8 cellular contexts compared by ENCODE assay signal in genomic region chr11:65640483-65641207, GRCh38. TPM values are rescaled to one million over a fixed set of nuclear protein-coding genes. Genes with fewer than 3 reads are reported as not detected.
DNase-seq lines count a peak whose midpoint lies in the region; ATAC-seq and TF ChIP-seq lines count a peak whose summit lies in the region.
"Had no signal": no experiment of that assay in that cellular context is flagged by ENCODE, and none has a peak within 500 bp of the region (broad histone marks: within the 10 kb centered on the region; RNA-seq: fewer than 3 reads in every experiment).

No MANE protein-coding gene starts in this region.

- H3K4me1 ChIP-seq in suprapubic skin: peaks cover 48% of the 10 kb centered on the region

- TF ChIP-seq EP300 in suprapubic skin (IDR thresholded peaks at IDR 0.05): no peak

- H3K27me3 ChIP-seq in HL-60 (ENCODE audit: insufficient read depth, poor library complexity, severe bottlenecking): no peaks in the 10 kb centered on the region
- no peaks in the 10 kb centered on the region for H3K27me3 ChIP-seq in suprapubic skin
- H3K27me3 ChIP-seq: pancreas had no signal

- H3K4me1 Mint-ChIP-seq in activated T-cell treated with anti-CD3 and anti-CD28 coated beads, Interleukin-2, amount 50 U/mL, for 24 hours (ENCODE audit: low read depth): peaks cover 63% of the 10 kb centered on the region

- DNase-seq in HL-60 (ENCODE audit: low read depth in 1 of 2, low spot score in 1 of 2) (peak; percentile 77 to 96), left ventricle myocardium superior (peak; percentile 68), suprapubic skin (ENCODE audit: low spot score in 2 of 2) (no peak), NCI-H1436 (lab: John Stamatoyannopoulos, UW) (no peak), superior temporal gyrus (ENCODE audit: extremely low spot score) (no peak)
- peak; percentile 65 for DNase-seq in activated T-cell treated with anti-CD3 and anti-CD28 coated beads, Interleukin-2, amount 50 U/mL, for 24 hours

- intact Hi-C loops in left ventricle myocardium superior (cut with micrococcal nuclease): no loop called here

- no peaks in the 10 kb centered on the region for H3K9me3 Mint-ChIP-seq in activated T-cell treated with anti-CD3 and anti-CD28 coated beads, Interleukin-2, amount 50 U/mL, for 24 hours

- H3K27ac Mint-ChIP-seq in activated T-cell treated with anti-CD3 and anti-CD28 coated beads, Interleukin-2, amount 50 U/mL, for 24 hours: peak overlapping the region; percentile 95

- H3K9me3 ChIP-seq in suprapubic skin: no peaks in the 10 kb centered on the region
- H3K9me3 ChIP-seq: pancreas had no signal

- H3K27ac ChIP-seq in HL-60 (replicated peaks) (peak overlapping the region; percentile 99), suprapubic skin (peak overlapping the region; percentile 49)

- H3K4me3 Mint-ChIP-seq in activated T-cell treated with anti-CD3 and anti-CD28 coated beads, Interleukin-2, amount 50 U/mL, for 24 hours: peak overlapping the region; percentile 93

- H3K4me3 ChIP-seq in HL-60 (replicated peaks; ENCODE audit: insufficient read depth, low read length) (peak overlapping the region; percentile 61), suprapubic skin (peak overlapping the region; percentile 87)

- H3K36me3 ChIP-seq in suprapubic skin: peaks cover 20% of the 10 kb centered on the region

- H3K27me3 Mint-ChIP-seq in activated T-cell treated with anti-CD3 and anti-CD28 coated beads, Interleukin-2, amount 50 U/mL, for 24 hours: no peaks in the 10 kb centered on the region

- no peak for TF ChIP-seq POLR2A in suprapubic skin (IDR thresholded peaks at IDR 0.05)

- ATAC-seq in left ventricle myocardium superior (peak; percentile 4), HG03108 (IDR thresholded peaks at IDR 0.05; ENCODE audit: unreplicated experiment) (no peak)

- 72% methylated on average over 21 of the region's 33 CpGs for WGBS in suprapubic skin

- H3K36me3 Mint-ChIP-seq in activated T-cell treated with anti-CD3 and anti-CD28 coated beads, Interleukin-2, amount 50 U/mL, for 24 hours (ENCODE audit: low read depth): peaks cover 87% of the 10 kb centered on the region

- TF ChIP-seq CTCF in HL-60 (IDR thresholded peaks at IDR 0.05; ENCODE audit: insufficient read depth, low read length) (no peak), suprapubic skin (IDR thresholded peaks at IDR 0.05) (no peak)

RNA-seq across cellular contexts. Expression of gene SIPA1, which starts 2.7 kb away (rescaled TPM):
- total RNA-seq in left ventricle myocardium superior (32.0 TPM), suprapubic skin (10 to 100 TPM; 14.9 to 21.6 (median 19.0) TPM)

RNA-seq across cellular contexts. Expression of gene RELA, which starts 22.1 kb away (rescaled TPM):
- total RNA-seq in left ventricle myocardium superior: 40.1 TPM
- total RNA-seq in suprapubic skin: 100 to 1,000 TPM in 2 of 4 donors, 10 to 100 TPM in 2; 71.7 to 111 (median 93.5) TPM

RNA-seq across cellular contexts. Expression of gene PCNX3, which starts 25.1 kb away (rescaled TPM):
- total RNA-seq in left ventricle myocardium superior: 11.8 TPM
- 10 to 100 TPM; 38.5 to 59.3 (median 43.6) TPM for total RNA-seq in suprapubic skin

RNA-seq across cellular contexts. Expression of gene MAP3K11, which starts 26.6 kb away (rescaled TPM):
- 39.0 TPM for total RNA-seq in left ventricle myocardium superior
- total RNA-seq in suprapubic skin: 10 to 100 TPM; 29.2 to 45.5 (median 37.0) TPM

RNA-seq across cellular contexts. Expression of gene KCNK7, which starts 45.0 kb away (rescaled TPM):
- total RNA-seq in left ventricle myocardium superior: 0.94 TPM
- total RNA-seq in suprapubic skin: 100 to 1,000 TPM in 3 of 4 donors, 10 to 100 TPM in 1; 32.6 to 183 (median 144) TPM

Comparison
In these comparisons a context has a peak if more than half of its experiments do, and no peak if none do; other contexts are left out.
1. DNase-seq: peak in HL-60 (2 of 2), activated T-cell treated with anti-CD3 and anti-CD28 coated beads, Interleukin-2, amount 50 U/mL, for 24 hours (single experiment) and left ventricle myocardium superior (single experiment); none in suprapubic skin (0 of 2), NCI-H1436 (single experiment) and superior temporal gyrus (single experiment).